In genomic region chr2:60311524-60311923, GRCh38 we compare ENCODE assay signal across 15 cellular contexts.
DNase-seq lines count a peak whose midpoint lies in the region; ATAC-seq and TF ChIP-seq lines count a peak whose summit lies in the region.
"Had no signal": no experiment of that assay in that cellular context is flagged by ENCODE, and none has a peak within 500 bp of the region (broad histone marks: within the 10 kb centered on the region; RNA-seq: fewer than 3 reads in every experiment).

No MANE protein-coding gene starts in this region.

- no peak overlapping the region for H3K4me3 Mint-ChIP-seq in activated naive CD4-positive, alpha-beta T cell treated with anti-CD3 and anti-CD28 coated beads, Interleukin-2, amount 10 ng/mL, durations not matched to agents 7 days and 5 days
- H3K4me3 Mint-ChIP-seq: activated naive CD4-positive, alpha-beta T cell treated with anti-CD3 and anti-CD28 coated beads for 36 hours had no signal

- H3K36me3 ChIP-seq in BE2C, result no peaks in the 10 kb centered on the region
- H3K36me3 ChIP-seq: tibial nerve had no signal

- H3K36me3 Mint-ChIP-seq in activated naive CD4-positive, alpha-beta T cell treated with anti-CD3 and anti-CD28 coated beads, Interleukin-2, amount 50 U/mL, for 72 hours, result no peaks in the 10 kb centered on the region
- no peaks in the 10 kb centered on the region for H3K36me3 Mint-ChIP-seq in activated naive CD4-positive, alpha-beta T cell treated with anti-CD3 and anti-CD28 coated beads, Interleukin-2, amount 10 ng/mL, durations not matched to agents 7 days and 5 days

- TF ChIP-seq CTCF in BE2C (IDR thresholded peaks at IDR 0.05; ENCODE audit: low read depth, low read length), result no peak

- no peak for DNase-seq in activated naive CD4-positive, alpha-beta T cell treated with anti-CD3 and anti-CD28 coated beads, Interleukin-2, amount 50 U/mL, for 72 hours (ENCODE audit: low spot score in 2 of 2)
- no peak for DNase-seq in activated naive CD4-positive, alpha-beta T cell treated with anti-CD3 and anti-CD28 coated beads, Interleukin-2, amount 10 ng/mL, durations not matched to agents 7 days and 5 days
- DNase-seq in OCI-M2 (lab: John Stamatoyannopoulos, UW; ENCODE audit: unreplicated experiment) (no peak), NCI-H187 (lab: John Stamatoyannopoulos, UW) (no peak), BE2C (no peak), NCI-H1694 (lab: John Stamatoyannopoulos, UW) (no peak)
- DNase-seq: activated naive CD4-positive, alpha-beta T cell treated with anti-CD3 and anti-CD28 coated beads for 36 hours; KG1; NCI-H748 treated with DMSO at 0.1 percent for 48 hours; T-helper 9 cell had no signal

- H3K4me1 ChIP-seq in BE2C, result no peaks in the 10 kb centered on the region
- H3K4me1 ChIP-seq: parathyroid adenoma, tibial nerve had no signal

- H3K27me3 ChIP-seq in BE2C, result no peaks in the 10 kb centered on the region
- H3K27me3 ChIP-seq: tibial nerve had no signal

- no peaks in the 10 kb centered on the region for H3K9me3 ChIP-seq in BE2C
- H3K9me3 ChIP-seq: tibial nerve had no signal

- no peaks in the 10 kb centered on the region for H3K9me3 Mint-ChIP-seq in activated naive CD4-positive, alpha-beta T cell treated with anti-CD3 and anti-CD28 coated beads, Interleukin-2, amount 50 U/mL, for 72 hours
- no peaks in the 10 kb centered on the region for H3K9me3 Mint-ChIP-seq in activated naive CD4-positive, alpha-beta T cell treated with anti-CD3 and anti-CD28 coated beads, Interleukin-2, amount 10 ng/mL, durations not matched to agents 7 days and 5 days
- H3K9me3 Mint-ChIP-seq: activated naive CD4-positive, alpha-beta T cell treated with anti-CD3 and anti-CD28 coated beads for 36 hours had no signal

- H3K27ac Mint-ChIP-seq in activated naive CD4-positive, alpha-beta T cell treated with anti-CD3 and anti-CD28 coated beads, Interleukin-2, amount 50 U/mL, for 72 hours, result no peak overlapping the region
- H3K27ac Mint-ChIP-seq in activated naive CD4-positive, alpha-beta T cell treated with anti-CD3 and anti-CD28 coated beads, Interleukin-2, amount 10 ng/mL, durations not matched to agents 7 days and 5 days, result no peak overlapping the region
- H3K27ac Mint-ChIP-seq: activated naive CD4-positive, alpha-beta T cell treated with anti-CD3 and anti-CD28 coated beads for 36 hours had no signal

- peaks cover 15% of the 10 kb centered on the region for H3K27me3 Mint-ChIP-seq in activated naive CD4-positive, alpha-beta T cell treated with anti-CD3 and anti-CD28 coated beads, Interleukin-2, amount 10 ng/mL, durations not matched to agents 7 days and 5 days

- H3K4me1 Mint-ChIP-seq in activated naive CD4-positive, alpha-beta T cell treated with anti-CD3 and anti-CD28 coated beads, Interleukin-2, amount 10 ng/mL, durations not matched to agents 7 days and 5 days, result peaks cover 24% of the 10 kb centered on the region

- ATAC-seq in activated naive CD4-positive, alpha-beta T cell treated with anti-CD3 and anti-CD28 coated beads, Interleukin-2, amount 50 U/mL, for 72 hours, result peak; percentile 29 to 62
- ATAC-seq in GM21737 (IDR thresholded peaks at IDR 0.05; ENCODE audit: unreplicated experiment), result peak; percentile 38
- ATAC-seq in HG03196 (IDR thresholded peaks at IDR 0.05; ENCODE audit: unreplicated experiment), result peak; percentile 46
- ATAC-seq: Right ventricle myocardium inferior had no signal

- CTCF ChIA-PET in activated naive CD4-positive, alpha-beta T cell treated with anti-CD3 and anti-CD28 coated beads, Interleukin-2, amount 10 ng/mL, durations not matched to agents 7 days and 5 days (lab: Charles Lee), result no interaction called here

- no peak overlapping the region for H3K4me3 ChIP-seq in BE2C (ENCODE audit: low read depth, low read length)
- H3K4me3 ChIP-seq: tibial nerve had no signal
